9 cellular contexts compared by ENCODE assay signal in genomic region chr11:15216678-15217077, GRCh38.
DNase-seq lines count a peak whose midpoint lies in the region; ATAC-seq and TF ChIP-seq lines count a peak whose summit lies in the region.
"Had no signal": no experiment of that assay in that cellular context is flagged by ENCODE, and none has a peak within 500 bp of the region (broad histone marks: within the 10 kb centered on the region; RNA-seq: fewer than 3 reads in every experiment).

No MANE protein-coding gene starts in this region.

- H2AFZ ChIP-seq in Karpas-422 (ENCODE audit: low read length): no peak overlapping the region

- H3K9me2 ChIP-seq in Karpas-422 (replicated peaks; ENCODE audit: insufficient read depth, low read length): no peaks in the 10 kb centered on the region

- H3K27me3 ChIP-seq in Karpas-422 (ENCODE audit: low read length): no peaks in the 10 kb centered on the region

- H4K20me1 ChIP-seq in Karpas-422 (ENCODE audit: insufficient read depth, low read depth, low read length): peaks cover 4% of the 10 kb centered on the region; the same call in 1 of the 2 replicates

- ATAC-seq in GM19351 (IDR thresholded peaks at IDR 0.05; ENCODE audit: unreplicated experiment) (peak; percentile 84), GM19397 (IDR thresholded peaks at IDR 0.05; ENCODE audit: unreplicated experiment) (no peak)

- DNase-seq in AG10803 (ENCODE audit: low read depth): no peak
- DNase-seq in Karpas-422: peak; percentile 66
- no peak for DNase-seq in epithelial cell of proximal tubule (ENCODE audit: low read depth)
- no peak for DNase-seq in activated gamma-delta T cell treated with Interleukin-2 at 50 U/mL for 16 hours
- DNase-seq in activated CD4-positive, alpha-beta T cell treated with anti-CD3 and anti-CD28 coated beads for 4 hours: no peak
- no peak for DNase-seq in activated gamma-delta T cell (lab: John Stamatoyannopoulos, UW)
- DNase-seq: mesenchymal stem cell had no signal

- no peak overlapping the region for H3K4me2 ChIP-seq in Karpas-422 (ENCODE audit: low read depth, low read length, poor library complexity, severe bottlenecking)

- no peaks in the 10 kb centered on the region for H3K79me2 ChIP-seq in Karpas-422 (ENCODE audit: low read length)

- H3K9me3 ChIP-seq in Karpas-422 (ENCODE audit: low read length): no peaks in the 10 kb centered on the region

- peak; percentile 52 for TF ChIP-seq CTCF in AG10803 (conservative IDR thresholded peaks at IDR 0.05; ENCODE audit: low read length)
- peak; percentile 64 for TF ChIP-seq CTCF in epithelial cell of proximal tubule (conservative IDR thresholded peaks at IDR 0.05; ENCODE audit: low read depth, low read length)

- no peaks in the 10 kb centered on the region for H3K36me3 ChIP-seq in Karpas-422 (ENCODE audit: insufficient read depth, low read length)

- H3K4me3 ChIP-seq in AG10803 (ENCODE audit: low read length) (no peak overlapping the region), Karpas-422 (ENCODE audit: low read length) (no peak overlapping the region), epithelial cell of proximal tubule (ENCODE audit: low read depth, low read length) (no peak overlapping the region)

- H3K4me1 ChIP-seq in Karpas-422 (ENCODE audit: low read length): 0 out of 2 replicates have a peak, but pooled peaks cover 3% of the 10 kb centered on the region

- no peak overlapping the region for H3K27ac ChIP-seq in Karpas-422 (ENCODE audit: low read length)

- H3K9ac ChIP-seq in Karpas-422 (ENCODE audit: low read length): no peak overlapping the region
